ENCODE assay signal across 8 cellular contexts in genomic region chr11:77065878-77066228, GRCh38. TPM values are rescaled to one million over a fixed set of nuclear protein-coding genes. Genes with fewer than 3 reads are reported as not detected.
DNase-seq lines count a peak whose midpoint lies in the region; ATAC-seq lines count a peak whose summit lies in the region.

No MANE protein-coding gene starts in this region.

- H3K27me3 Mint-ChIP-seq in naive thymus-derived CD8-positive, alpha-beta T cell = no peaks in the 10 kb centered on the region

- ATAC-seq in naive thymus-derived CD8-positive, alpha-beta T cell = peak in 1 of 2 donors; percentile 3
- ATAC-seq in HG03039 (IDR thresholded peaks at IDR 0.05; ENCODE audit: unreplicated experiment) = no peak

- no peaks in the 10 kb centered on the region for H3K9me3 ChIP-seq in SJSA1 (replicated peaks)

- POLR2A ChIA-PET in naive thymus-derived CD8-positive, alpha-beta T cell (lab: Charles Lee) = interaction anchor here (1.7 to 2.7 kb wide), 3 partner anchors 16 to 25 kb away, joined by 3 to 17 read pairs (median 6); no protein-coding TSS in a partner anchor

- H3K4me1 Mint-ChIP-seq in naive thymus-derived CD8-positive, alpha-beta T cell = peaks cover 17 to 40% (median 28%) of the 10 kb centered on the region in 4 donors

- H3K27me3 ChIP-seq in SJSA1 (replicated peaks) = no peaks in the 10 kb centered on the region

- DNase-seq in SIG-M5 treated with dmso at 0.1 percent for 504 hours (lab: John Stamatoyannopoulos, UW; ENCODE audit: unreplicated experiment) (peak; percentile 60), SIG-M5 (lab: John Stamatoyannopoulos, UW) (no peak), SJSA1 (ENCODE audit: low read depth in 1 of 2, low spot score in 2 of 2) (no peak), fibroblast of gingiva (ENCODE audit: low read depth) (peak; percentile 85), SKM-1 (lab: John Stamatoyannopoulos, UW; ENCODE audit: unreplicated experiment) (no peak), GM19238 (ENCODE audit: insufficient read length, low spot score) (no peak)
- peak in 1 of 10 donors; percentile 20 for DNase-seq in naive thymus-derived CD8-positive, alpha-beta T cell

- H3K27ac ChIP-seq in SJSA1 = no peak overlapping the region

- peaks cover 0 to 4% (median 0%) of the 10 kb centered on the region in 9 donors for H3K9me3 Mint-ChIP-seq in naive thymus-derived CD8-positive, alpha-beta T cell

- peak overlapping the region; percentile 75; the same call in 1 of the 2 replicates for H3K4me3 ChIP-seq in SJSA1

- H3K27ac Mint-ChIP-seq in naive thymus-derived CD8-positive, alpha-beta T cell = peak overlapping the region; percentile 51 to 93 (median 91)

- H3K4me1 ChIP-seq in SJSA1 (replicated peaks) = peaks cover 16% of the 10 kb centered on the region

- H3K36me3 Mint-ChIP-seq in naive thymus-derived CD8-positive, alpha-beta T cell = no peaks in the 10 kb centered on the region

- no peaks in the 10 kb centered on the region for H3K36me3 ChIP-seq in SJSA1

- peak overlapping the region; percentile 81 to 94 (median 89) for H3K4me3 Mint-ChIP-seq in naive thymus-derived CD8-positive, alpha-beta T cell

RNA-seq across cellular contexts. Expression of gene CAPN5, which starts 0.9 kb away (rescaled TPM):
- 8.7 and 10.4 TPM in 2 replicates for total RNA-seq in SJSA1 (2014; rRNA removed; shearing (Covaris generic))
- total RNA-seq in naive thymus-derived CD8-positive, alpha-beta T cell = 1 to 10 TPM; 9.5 to 9.9 TPM
- 10 to 100 TPM in 1 of 3 donors, 1 to 10 TPM in 2; 6.2 to 13.1 (median 7.5) TPM for polyA plus RNA-seq in naive thymus-derived CD8-positive, alpha-beta T cell

RNA-seq across cellular contexts. Expression of gene B3GNT6, which starts 31.7 kb away (rescaled TPM):
- total RNA-seq in SJSA1 (2014; rRNA removed; shearing (Covaris generic)) = 0.58 TPM in 1 of 2 replicates, not detected in the other
- not detected for total RNA-seq in naive thymus-derived CD8-positive, alpha-beta T cell
- polyA plus RNA-seq in naive thymus-derived CD8-positive, alpha-beta T cell = not detected

RNA-seq across cellular contexts. Expression of gene OMP, which starts 36.8 kb away (rescaled TPM):
- not detected in 2 replicates for total RNA-seq in SJSA1 (2014; rRNA removed; shearing (Covaris generic))
- total RNA-seq in naive thymus-derived CD8-positive, alpha-beta T cell = 1 to 10 TPM in 1 of 2 experiments, not detected in 1; 1.1 TPM
- not detected for polyA plus RNA-seq in naive thymus-derived CD8-positive, alpha-beta T cell

Comparison
In these comparisons a context has a peak if more than half of its experiments do, and no peak if none do; other contexts are left out.
1. DNase-seq: peak in SIG-M5 treated with dmso at 0.1 percent for 504 hours (single experiment) and fibroblast of gingiva (single experiment); none in SIG-M5 (single experiment), SJSA1 (0 of 2), SKM-1 (single experiment) and GM19238 (single experiment).